9 cellular contexts compared by ENCODE assay signal in the genomic region with DNA sequence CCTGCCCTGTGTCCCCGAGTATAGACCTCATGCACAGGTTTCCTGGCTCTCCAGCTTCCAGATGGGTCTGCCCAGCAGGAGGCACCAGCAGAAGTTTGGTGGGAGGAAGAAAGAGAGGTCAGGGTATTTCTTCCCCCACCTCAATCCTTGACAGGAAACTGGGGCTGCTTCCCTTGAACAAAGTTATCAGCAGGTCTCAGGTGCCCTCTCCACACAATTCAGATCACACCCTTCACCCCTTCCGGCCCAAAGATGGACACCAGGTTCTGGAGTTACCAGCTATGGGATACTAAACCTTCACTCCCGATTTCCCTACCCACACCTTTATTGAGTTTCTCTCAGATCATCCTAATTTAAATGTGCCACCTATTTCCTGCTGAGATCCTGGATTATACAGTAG. TPM values are rescaled to one million over a fixed set of nuclear protein-coding genes. Genes with fewer than 3 reads are reported as not detected.
DNase-seq lines count a peak whose midpoint lies in the region; ATAC-seq and TF ChIP-seq lines count a peak whose summit lies in the region.
"Had no signal": no experiment of that assay in that cellular context is flagged by ENCODE, and none has a peak within 500 bp of the region (broad histone marks: within the 10 kb centered on the region; RNA-seq: fewer than 3 reads in every experiment).

No MANE protein-coding gene starts in this region.

- peak overlapping the region; percentile 99 for H3K4me3 ChIP-seq in ACC112 (ENCODE audit: low read depth, low read length)
- H3K4me3 ChIP-seq in brain microvascular endothelial cell (ENCODE audit: low read depth, low read length), result peak overlapping the region; percentile 100
- peak overlapping the region; percentile 98 for H3K4me3 ChIP-seq in mesodermal cell (ENCODE audit: extremely low read depth, insufficient read depth, low read length, poor library complexity, severe bottlenecking)

- DNase-seq in HFFc6 (no peak), brain microvascular endothelial cell (no peak), HCEC 1CT (no peak), iPS-NIHi7 (ENCODE audit: extremely low spot score) (no peak), EL (no peak)
- DNase-seq: NCI-H1092 had no signal

- in situ Hi-C loops in brain microvascular endothelial cell (cut with HindIII; ENCODE audit: low pct_ligation_motif_present, low sequenced_read_pairs), result no loop called here

- peaks cover 24% of the 10 kb centered on the region for H3K4me1 ChIP-seq in ACC112 (ENCODE audit: control insufficient read depth, insufficient read depth, low read length, unreplicated experiment)
- H3K4me1 ChIP-seq in mesodermal cell (ENCODE audit: control insufficient read depth, insufficient read depth, low read length, poor library complexity, severe bottlenecking), result peaks cover 3% of the 10 kb centered on the region

- H3K36me3 ChIP-seq in ACC112 (ENCODE audit: insufficient read depth, low read length) (peaks cover 12% of the 10 kb centered on the region), brain microvascular endothelial cell (replicated peaks) (peaks cover 5% of the 10 kb centered on the region), mesodermal cell (ENCODE audit: control insufficient read depth, insufficient read depth, low read length) (peaks cover 47% of the 10 kb centered on the region)

- no peaks in the 10 kb centered on the region for H3K27me3 ChIP-seq in ACC112 (ENCODE audit: insufficient read depth, low read length)
- no peaks in the 10 kb centered on the region for H3K27me3 ChIP-seq in brain microvascular endothelial cell (replicated peaks)

- peaks cover 81% of the 10 kb centered on the region for H3K79me2 ChIP-seq in ACC112 (ENCODE audit: control insufficient read depth, insufficient read depth, low read length, unreplicated experiment)

- H3K9me3 Mint-ChIP-seq in HFFc6, result no peaks in the 10 kb centered on the region

- peaks cover 61% of the 10 kb centered on the region for H3K4me1 Mint-ChIP-seq in HFFc6 (ENCODE audit: low read depth)

- no peak overlapping the region for H2AFZ ChIP-seq in ACC112 (ENCODE audit: low read length, unreplicated experiment)

- TF ChIP-seq CTCF in HFFc6 (IDR thresholded peaks at IDR 0.05) (peak; percentile 29; the same call in 1 of the 2 replicates), brain microvascular endothelial cell (IDR thresholded peaks at IDR 0.05; ENCODE audit: low read depth, low read length, missing control alignments) (peak; percentile 28)

- H3K27ac ChIP-seq in ACC112 (ENCODE audit: low read depth, low read length), result peak overlapping the region; percentile 96
- H3K27ac ChIP-seq in brain microvascular endothelial cell, result peak overlapping the region; percentile 99
- no peak overlapping the region for H3K27ac ChIP-seq in mesodermal cell (ENCODE audit: low read depth, low read length, severe bottlenecking)

- peak overlapping the region; percentile 99 for H3K4me3 Mint-ChIP-seq in HFFc6

- H3K36me3 Mint-ChIP-seq in HFFc6 (ENCODE audit: low read depth), result peaks cover 14% of the 10 kb centered on the region

- H3K9me3 ChIP-seq in mesodermal cell (ENCODE audit: control insufficient read depth, low read length), result no peaks in the 10 kb centered on the region

- peak overlapping the region; percentile 99 for H3K27ac Mint-ChIP-seq in HFFc6

- ATAC-seq in HG03521 (IDR thresholded peaks at IDR 0.05; ENCODE audit: unreplicated experiment), result no peak

- 52 to 92% methylated on average over 1 to 2 of the region's 3 CpGs for WGBS in mesodermal cell (ENCODE audit: insufficient coverage in 2 of 2), 2 experiments

- peaks cover 3% of the 10 kb centered on the region; the same call in 1 of the 2 replicates for H3K27me3 Mint-ChIP-seq in HFFc6 (ENCODE audit: insufficient read depth)

RNA-seq across cellular contexts. Expression of a gene that starts 1.2 kb away (rescaled TPM):
- total RNA-seq in HFFc6 (2021; fragmentation: NEBNext Ultra II Directional; extraction: Animal tissue kit (Norgen Biotek cat#: 25700)), result 10 to 100 TPM; 33.8 to 36.3 (median 34.8) TPM
- 44.2 TPM for polyA plus RNA-seq in mesodermal cell (2013, experiment 1 of 2)
- polyA plus RNA-seq in mesodermal cell (2013, experiment 2 of 2), result 38.5 TPM

RNA-seq across cellular contexts. Expression of a gene that starts 2.6 kb away (rescaled TPM):
- 100 to 1,000 TPM; 100 to 128 (median 107) TPM for total RNA-seq in HFFc6 (2021; fragmentation: NEBNext Ultra II Directional; extraction: Animal tissue kit (Norgen Biotek cat#: 25700))
- polyA plus RNA-seq in mesodermal cell (2013, experiment 1 of 2), result 145 TPM
- polyA plus RNA-seq in mesodermal cell (2013, experiment 2 of 2), result 137 TPM

RNA-seq across cellular contexts. Expression of a gene that starts 38.1 kb away (rescaled TPM):
- 10 to 100 TPM; 11.9 to 22.2 (median 19.1) TPM for total RNA-seq in HFFc6 (2021; fragmentation: NEBNext Ultra II Directional; extraction: Animal tissue kit (Norgen Biotek cat#: 25700))
- 6.6 TPM for polyA plus RNA-seq in mesodermal cell (2013, experiment 1 of 2)
- polyA plus RNA-seq in mesodermal cell (2013, experiment 2 of 2), result 6.6 TPM

RNA-seq across cellular contexts. Expression of a gene that starts 44.7 kb away (rescaled TPM):
- 10 to 100 TPM in 2 of 6 experiments, 1 to 10 TPM in 4; 8.5 to 12.1 (median 9.9) TPM for total RNA-seq in HFFc6 (2021; fragmentation: NEBNext Ultra II Directional; extraction: Animal tissue kit (Norgen Biotek cat#: 25700))
- polyA plus RNA-seq in mesodermal cell (2013, experiment 1 of 2), result 4.1 TPM
- 3.5 TPM for polyA plus RNA-seq in mesodermal cell (2013, experiment 2 of 2)
